ENCODE assay signal across 26 cellular contexts in the genomic region with DNA sequence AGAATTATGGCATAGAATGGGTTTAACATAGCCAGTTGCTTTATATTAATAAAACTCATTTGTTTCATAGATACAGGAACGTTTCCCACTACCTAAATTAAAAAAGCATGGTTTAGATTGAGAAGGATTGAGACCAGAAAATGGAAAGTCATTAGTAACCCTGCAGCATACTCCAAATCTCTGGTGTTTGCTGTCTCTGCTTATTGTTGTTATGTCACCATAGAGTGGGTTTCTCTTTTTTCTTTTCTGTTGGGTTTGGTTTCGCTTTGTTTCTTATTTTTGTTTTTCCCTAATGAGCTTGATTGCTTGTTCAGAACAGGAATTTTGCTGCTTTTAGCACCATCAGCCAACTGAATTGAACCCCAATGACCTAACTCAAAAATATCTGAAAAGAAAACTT.
"Had no signal": no experiment of that assay in that cellular context is flagged by ENCODE, and none has a peak within 500 bp of the region (broad histone marks: within the 10 kb centered on the region; RNA-seq: fewer than 3 reads in every experiment).

No MANE protein-coding gene starts in this region.

- ATAC-seq: stimulated activated effector memory CD8-positive, alpha-beta T cell treated with anti-CD3 and anti-CD28 coated beads, Interleukin-12 subunit alpha, Interleukin-12 subunit beta, amount 100 ng/mL, for 72 hours; stimulated activated memory B cell treated with anti-CD40 and anti-IgM and Interleukin-4, amounts not matched to agents 10 μg/mL and 1 μg/mL and 100 μg/mL, for 72 hours; stimulated activated naive B cell treated with anti-CD40 and anti-IgM and Interleukin-4, amounts not matched to agents 10 μg/mL and 1 μg/mL and 100 μg/mL, for 72 hours; stimulated activated naive CD8-positive, alpha-beta T cell treated with anti-CD3 and anti-CD28 coated beads, Interleukin-15, amount 100 ng/mL, for 72 hours; stimulated activated naive CD8-positive, alpha-beta T cell treated with anti-CD3 and anti-CD28 coated beads, Interleukin-15, Interleukin-2, amounts not matched to agents 100 U/mL and 50 U/mL, for 24 hours; upper lobe of right lung had no signal

- H3K27ac ChIP-seq: stomach, suprapubic skin, testis, thoracic aorta, thyroid gland, tibial artery, tibial nerve, transverse colon, upper lobe of left lung, upper lobe of right lung, uterus, vagina had no signal

- H3K9me3 ChIP-seq: testis, thoracic aorta, thyroid gland, tibial artery, transverse colon, upper lobe of left lung, upper lobe of right lung, uterus, vagina had no signal

- H3K4me3 ChIP-seq: stomach, suprapubic skin, testis, thoracic aorta, thyroid gland, tibial artery, tibial nerve, transverse colon, upper lobe of left lung, upper lobe of right lung, uterus, vagina had no signal

- H3K4me1 ChIP-seq: stomach, suprapubic skin, testis, thyroid gland, tibial artery, tibial nerve, transverse colon, upper lobe of left lung, upper lobe of right lung, uterus, vagina had no signal

- H3K27me3 ChIP-seq: stomach, suprapubic skin, testis, thyroid gland, tibial artery, tibial nerve, transverse colon, upper lobe of left lung, upper lobe of right lung, uterus, vagina had no signal

- H3K36me3 ChIP-seq: stomach, suprapubic skin, thoracic aorta, thyroid gland, tibial artery, tibial nerve, transverse colon, upper lobe of left lung, upper lobe of right lung, uterus, vagina had no signal

- DNase-seq: stimulated activated CD4-positive, alpha-beta T cell treated with anti-CD3 and anti-CD28 coated beads, Interleukin-2, amount 100 ng/mL, for 48 hours; stimulated activated CD4-positive, alpha-beta T cell treated with anti-CD3 and anti-CD28 coated beads, Interleukin-4, amount 100 ng/mL, for 1 hour; stimulated activated CD4-positive, alpha-beta T cell treated with anti-CD3 and anti-CD28 coated beads, Interleukin-4, amount 100 ng/mL, for 24 hours; stimulated activated CD4-positive, alpha-beta T cell treated with anti-CD3 and anti-CD28 coated beads, Interleukin-4, amount 100 ng/mL, for 4 hours; stimulated activated CD8-positive, alpha-beta memory T cell treated with anti-CD3 and anti-CD28 coated beads, Interleukin-4, amount 100 ng/mL, for 48 hours; stimulated activated naive B cell treated with anti-CD40 and anti-IgM and Interleukin-4, amounts not matched to agents 10 μg/mL and 1 μg/mL and 100 μg/mL, for 72 hours; stimulated activated naive CD4-positive, alpha-beta T cell; stimulated activated naive CD4-positive, alpha-beta T cell treated with Interleukin-2 at 50 U/mL for 16 hours; stimulated activated naive CD8-positive, alpha-beta T cell treated with anti-CD3 and anti-CD28 coated beads, Interleukin-15, amount 100 ng/mL, for 72 hours; stimulated activated naive CD8-positive, alpha-beta T cell treated with anti-CD3 and anti-CD28 coated beads, Interleukin-15, Interleukin-2, amounts not matched to agents 100 U/mL and 50 U/mL, for 24 hours; stomach; substantia nigra; testis; thyroid gland; tibial artery; transverse colon; trophoblast cell; upper lobe of left lung; upper lobe of right lung; uterus had no signal
